In genomic region chr15:67915374-67916050, GRCh38 we compare ENCODE assay signal across 9 cellular contexts.
DNase-seq lines count a peak whose midpoint lies in the region; ATAC-seq lines count a peak whose summit lies in the region.
"Had no signal": no experiment of that assay in that cellular context is flagged by ENCODE, and none has a peak within 500 bp of the region (broad histone marks: within the 10 kb centered on the region; RNA-seq: fewer than 3 reads in every experiment).

No MANE protein-coding gene starts in this region.

- H3K4me1 ChIP-seq in HUES6 (ENCODE audit: control insufficient read depth, insufficient read depth, low read length), result peaks cover 40% of the 10 kb centered on the region
- peaks cover 7% of the 10 kb centered on the region; the same call in 1 of the 2 replicates for H3K4me1 ChIP-seq in SJCRH30

- H3K9me3 ChIP-seq in HUES6 (ENCODE audit: control insufficient read depth, insufficient read depth, low read depth, low read length), result peaks cover 7% of the 10 kb centered on the region; the same call in 1 of the 2 replicates
- H3K9me3 ChIP-seq in SJCRH30 (replicated peaks), result no peaks in the 10 kb centered on the region; the same call in 1 of the 2 replicates

- H3K9ac ChIP-seq in HUES6 (ENCODE audit: low read length), result peak overlapping the region; percentile 19

- POLR2A ChIA-PET in activated CD4-positive, alpha-beta memory T cell treated with anti-CD3 and anti-CD28 coated beads for 36 hours (lab: Charles Lee), result no interaction called here

- peak overlapping the region; percentile 14; the same call in 1 of the 2 replicates for H3K4me3 ChIP-seq in HUES6 (ENCODE audit: low read depth, low read length)
- H3K4me3 ChIP-seq in SJCRH30, result peak overlapping the region; percentile 16

- CTCF ChIA-PET in activated CD4-positive, alpha-beta memory T cell treated with anti-CD3 and anti-CD28 coated beads for 36 hours (lab: Charles Lee), result interaction anchor here (0.6 kb wide), 1 partner anchor 38 kb away, joined by 5 read pairs; no protein-coding TSS in a partner anchor

- H3K27me3 Mint-ChIP-seq in activated CD4-positive, alpha-beta memory T cell treated with anti-CD3 and anti-CD28 coated beads for 36 hours, result no peaks in the 10 kb centered on the region

- peak; percentile 33 to 36 for DNase-seq in SJCRH30
- peak; percentile 66 for DNase-seq in left ventricle myocardium superior
- peak; percentile 59 for DNase-seq in sciatic nerve (ENCODE audit: low spot score)
- no peak for DNase-seq in iPS-NIHi7 (ENCODE audit: extremely low spot score)
- DNase-seq in activated CD4-positive, alpha-beta memory T cell treated with anti-CD3 and anti-CD28 coated beads for 36 hours, result no peak
- DNase-seq in T-helper 9 cell, result no peak
- DNase-seq: NCI-H226 had no signal

- peak; percentile 70 for ATAC-seq in left ventricle myocardium superior
- ATAC-seq in sciatic nerve, result peak; percentile 86
- ATAC-seq in HG02884 (IDR thresholded peaks at IDR 0.05; ENCODE audit: unreplicated experiment), result no peak

- H3K9me3 Mint-ChIP-seq in activated CD4-positive, alpha-beta memory T cell treated with anti-CD3 and anti-CD28 coated beads for 36 hours, result peaks cover 18% of the 10 kb centered on the region

- no peak overlapping the region for H3K27ac Mint-ChIP-seq in activated CD4-positive, alpha-beta memory T cell treated with anti-CD3 and anti-CD28 coated beads for 36 hours

- H3K27ac ChIP-seq in HUES6 (ENCODE audit: low read depth, low read length) (peak overlapping the region; percentile 58; the same call in 1 of the 2 replicates), SJCRH30 (no peak overlapping the region; the same call in 1 of the 2 replicates)

- H3K27me3 ChIP-seq in HUES6 (ENCODE audit: control insufficient read depth, insufficient read depth, low read length), result no peaks in the 10 kb centered on the region
- H3K27me3 ChIP-seq in SJCRH30, result no peaks in the 10 kb centered on the region

- H3K4me1 Mint-ChIP-seq in activated CD4-positive, alpha-beta memory T cell treated with anti-CD3 and anti-CD28 coated beads for 36 hours (ENCODE audit: low read depth), result no peaks in the 10 kb centered on the region

- intact Hi-C loops in left ventricle myocardium superior (cut with micrococcal nuclease), result no loop called here
- intact Hi-C loops in sciatic nerve (cut with DNase I), result no loop called here
- intact Hi-C loops in activated CD4-positive, alpha-beta memory T cell treated with anti-CD3 and anti-CD28 coated beads for 36 hours (cut with micrococcal nuclease), result no loop called here

- H3K36me3 Mint-ChIP-seq in activated CD4-positive, alpha-beta memory T cell treated with anti-CD3 and anti-CD28 coated beads for 36 hours, result peaks cover 2% of the 10 kb centered on the region

- no peak overlapping the region for H3K4me3 Mint-ChIP-seq in activated CD4-positive, alpha-beta memory T cell treated with anti-CD3 and anti-CD28 coated beads for 36 hours

- H3K36me3 ChIP-seq in HUES6 (ENCODE audit: control insufficient read depth, insufficient read depth, low read length) (no peaks in the 10 kb centered on the region), SJCRH30 (no peaks in the 10 kb centered on the region)

Comparison
In these comparisons a context has a peak if more than half of its experiments do, and no peak if none do; other contexts are left out.
1. DNase-seq: peak in SJCRH30 (2 of 2), left ventricle myocardium superior (single experiment) and sciatic nerve (single experiment); none in iPS-NIHi7 (single experiment), activated CD4-positive, alpha-beta memory T cell treated with anti-CD3 and anti-CD28 coated beads for 36 hours (single experiment) and T-helper 9 cell (single experiment).